ENCODE assay signal across 1 cellular context in genomic region chr11:63888170-63889086, GRCh38.
A peak's percentile ranks its signal among the peaks of the same experiment; 100 is the strongest.
TF ChIP-seq lines count a peak whose summit lies in the region.

No MANE protein-coding gene starts in this region.

TF ChIP-seq in H1, 55 proteins besides CTCF, POLR2A, EP300 and RAD21:
- TF ChIP-seq TCF12 (IDR thresholded peaks at IDR 0.05; ENCODE audit: low read depth, low read length) (no peak), SIN3A (conservative IDR thresholded peaks at IDR 0.05 in 1 of 2, IDR thresholded peaks at IDR 0.05 in 1 of 2; ENCODE audit: low read depth in 1 of 2, low read length in 2 of 2) (peak; percentile 75 to 79; a peak in 2 of 4 replicates), BCL11A (IDR thresholded peaks at IDR 0.05; ENCODE audit: low read depth in 2 of 2, low read length in 2 of 2) (no peak), SAP30 (IDR thresholded peaks at IDR 0.05; ENCODE audit: insufficient read depth, insufficient replicate concordance, low read length) (peak; percentile 24), JUN (IDR thresholded peaks at IDR 0.05; ENCODE audit: low read depth, low read length) (no peak), SIRT6 (IDR thresholded peaks at IDR 0.05; ENCODE audit: low read length) (no peak), KDM4A (IDR thresholded peaks at IDR 0.05; ENCODE audit: low read depth, low read length, severe bottlenecking) (no peak), RFX5 (IDR thresholded peaks at IDR 0.05; ENCODE audit: borderline replicate concordance, low read depth, low read length) (no peak), HDAC6 (IDR thresholded peaks at IDR 0.05; ENCODE audit: low read depth, low read length) (no peak), TAF1 (IDR thresholded peaks at IDR 0.05; ENCODE audit: low read depth, low read length) (0 out of 2 replicates have a peak, but pooled peaks have one; percentile 28), CEBPB (IDR thresholded peaks at IDR 0.05; ENCODE audit: low read depth, low read length) (peak; percentile 86), KDM1A (IDR thresholded peaks at IDR 0.05; ENCODE audit: borderline replicate concordance, low read length) (no peak), YY1 (IDR thresholded peaks at IDR 0.05; ENCODE audit: low read depth, low read length) (no peak), SP2 (IDR thresholded peaks at IDR 0.05; ENCODE audit: low read length) (no peak), RNF2 (IDR thresholded peaks at IDR 0.05; ENCODE audit: borderline replicate concordance, low read depth, low read length, missing control alignments, poor library complexity, severe bottlenecking) (no peak)
- TF ChIP-seq, protein P1, sequence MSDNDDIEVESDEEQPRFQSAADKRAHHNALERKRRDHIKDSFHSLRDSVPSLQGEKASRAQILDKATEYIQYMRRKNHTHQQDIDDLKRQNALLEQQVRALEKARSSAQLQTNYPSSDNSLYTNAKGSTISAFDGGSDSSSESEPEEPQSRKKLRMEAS (IDR thresholded peaks at IDR 0.05), result peak; percentile 67; the same call in 1 of the 2 replicates
- TF ChIP-seq, protein P2, sequence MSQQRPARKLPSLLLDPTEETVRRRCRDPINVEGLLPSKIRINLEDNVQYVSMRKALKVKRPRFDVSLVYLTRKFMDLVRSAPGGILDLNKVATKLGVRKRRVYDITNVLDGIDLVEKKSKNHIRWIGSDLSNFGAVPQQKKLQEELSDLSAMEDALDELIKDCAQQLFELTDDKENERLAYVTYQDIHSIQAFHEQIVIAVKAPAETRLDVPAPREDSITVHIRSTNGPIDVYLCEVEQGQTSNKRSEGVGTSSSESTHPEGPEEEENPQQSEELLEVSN (IDR thresholded peaks at IDR 0.05), result peak; percentile 61
